14 cellular contexts compared by ENCODE assay signal in genomic region chr11:10476927-10477689, GRCh38. TPM values are rescaled to one million over a fixed set of nuclear protein-coding genes. Genes with fewer than 3 reads are reported as not detected.
DNase-seq lines count a peak whose midpoint lies in the region; ATAC-seq lines count a peak whose summit lies in the region.
"Had no signal": no experiment of that assay in that cellular context is flagged by ENCODE, and none has a peak within 500 bp of the region (broad histone marks: within the 10 kb centered on the region; RNA-seq: fewer than 3 reads in every experiment).

No MANE protein-coding gene starts in this region.

- H3K27me3 ChIP-seq in CD4-positive, CD25-positive, alpha-beta regulatory T cell (ENCODE audit: control insufficient read depth, insufficient read depth, low read length) = no peaks in the 10 kb centered on the region
- H3K27me3 ChIP-seq in naive thymus-derived CD4-positive, alpha-beta T cell (ENCODE audit: control insufficient read depth in 2 of 2, insufficient read depth in 2 of 2, low read length in 2 of 2) = no peaks in the 10 kb centered on the region
- H3K27me3 ChIP-seq: tibial artery had no signal

- H3K4me3 ChIP-seq in CD4-positive, CD25-positive, alpha-beta regulatory T cell (ENCODE audit: low read depth, low read length) = no peak overlapping the region
- H3K4me3 ChIP-seq in naive thymus-derived CD4-positive, alpha-beta T cell (ENCODE audit: low read length) = no peak overlapping the region
- H3K4me3 ChIP-seq: PC-9, tibial artery had no signal

- DNase-seq in DMS79 treated with DMSO at 0.1 percent for 48 hours (lab: John Stamatoyannopoulos, UW) (peak; percentile 16), DMS79 (lab: John Stamatoyannopoulos, UW) (no peak), iPS-NIHi11 (ENCODE audit: low spot score) (no peak), midbrain (lab: John Stamatoyannopoulos, UW) (no peak)
- no peak for DNase-seq in CD4-positive, CD25-positive, alpha-beta regulatory T cell
- no peak for DNase-seq in naive thymus-derived CD4-positive, alpha-beta T cell
- DNase-seq: 8988T; activated CD8-positive, alpha-beta memory T cell treated with anti-CD3 and anti-CD28 coated beads for 24 hours; NCI-H446 treated with DMSO at 0.1 percent for 48 hours; PC-9 had no signal

- ATAC-seq in CD4-positive, CD25-positive, alpha-beta regulatory T cell (ENCODE audit: low read depth in 2 of 2) = no peak
- peak; percentile 38 for ATAC-seq in activated T-helper 17 cell treated with anti-CD3 and anti-CD28 coated beads, Interleukin-2, amount 50 U/mL, for 72 hours (replicated peaks)
- no peak for ATAC-seq in naive thymus-derived CD4-positive, alpha-beta T cell
- no peak for ATAC-seq in GM21717 (IDR thresholded peaks at IDR 0.05; ENCODE audit: unreplicated experiment)
- ATAC-seq: SK-N-SH treated with all-trans-retinoic acid at 6 μM for 48 hours had no signal

- CTCF ChIA-PET in naive thymus-derived CD4-positive, alpha-beta T cell (lab: Charles Lee) = interaction anchor here (0.6 kb wide), 1 partner anchor 230 kb away, joined by 3 read pairs; no protein-coding TSS in a partner anchor

- no peaks in the 10 kb centered on the region for H3K4me1 ChIP-seq in CD4-positive, CD25-positive, alpha-beta regulatory T cell (ENCODE audit: control insufficient read depth, insufficient read depth, low read length, poor library complexity, severe bottlenecking)
- no peaks in the 10 kb centered on the region for H3K4me1 ChIP-seq in naive thymus-derived CD4-positive, alpha-beta T cell (ENCODE audit: control insufficient read depth in 2 of 2, insufficient read depth in 2 of 2, low read length in 2 of 2)
- H3K4me1 ChIP-seq: tibial artery had no signal

- peaks cover 25% of the 10 kb centered on the region for H3K36me3 Mint-ChIP-seq in CD4-positive, CD25-positive, alpha-beta regulatory T cell
- no peaks in the 10 kb centered on the region for H3K36me3 Mint-ChIP-seq in activated T-helper 17 cell treated with anti-CD3 and anti-CD28 coated beads, Interleukin-2, amount 50 U/mL, for 72 hours (ENCODE audit: low read depth)
- H3K36me3 Mint-ChIP-seq in naive thymus-derived CD4-positive, alpha-beta T cell = peaks cover 4 to 37% (median 9%) of the 10 kb centered on the region in 5 donors

- H3K27me3 Mint-ChIP-seq in CD4-positive, CD25-positive, alpha-beta regulatory T cell = no peaks in the 10 kb centered on the region
- no peaks in the 10 kb centered on the region for H3K27me3 Mint-ChIP-seq in activated T-helper 17 cell treated with anti-CD3 and anti-CD28 coated beads, Interleukin-2, amount 50 U/mL, for 72 hours
- no peaks in the 10 kb centered on the region for H3K27me3 Mint-ChIP-seq in naive thymus-derived CD4-positive, alpha-beta T cell

- H3K4me3 Mint-ChIP-seq in CD4-positive, CD25-positive, alpha-beta regulatory T cell = no peak overlapping the region
- H3K4me3 Mint-ChIP-seq in activated T-helper 17 cell treated with anti-CD3 and anti-CD28 coated beads, Interleukin-2, amount 50 U/mL, for 72 hours = peak overlapping the region; percentile 10
- H3K4me3 Mint-ChIP-seq in naive thymus-derived CD4-positive, alpha-beta T cell = no peak overlapping the region

- no peaks in the 10 kb centered on the region for H3K9me3 ChIP-seq in CD4-positive, CD25-positive, alpha-beta regulatory T cell (ENCODE audit: control insufficient read depth in 2 of 2, low read length in 2 of 2)
- H3K9me3 ChIP-seq in naive thymus-derived CD4-positive, alpha-beta T cell (ENCODE audit: control insufficient read depth in 2 of 3, low read length in 3 of 3) = no peaks in the 10 kb centered on the region
- H3K9me3 ChIP-seq: tibial artery had no signal

- intact Hi-C loops in naive thymus-derived CD4-positive, alpha-beta T cell (cut with micrococcal nuclease) = loop anchor here in 1 of 2 donors (5.0 kb wide), 1 partner anchor 65 kb away; no protein-coding TSS in a partner anchor

- POLR2A ChIA-PET in naive thymus-derived CD4-positive, alpha-beta T cell (lab: Charles Lee) = no interaction called here

- peaks cover 49% of the 10 kb centered on the region for H3K36me3 ChIP-seq in CD4-positive, CD25-positive, alpha-beta regulatory T cell (ENCODE audit: control insufficient read depth, insufficient read depth, low read length)
- H3K36me3 ChIP-seq in naive thymus-derived CD4-positive, alpha-beta T cell (ENCODE audit: control insufficient read depth in 2 of 3, insufficient read depth in 3 of 3, low read length in 3 of 3) = peaks cover 0 to 80% (median 4%) of the 10 kb centered on the region in 3 experiments
- H3K36me3 ChIP-seq: tibial artery had no signal

- H3K9me3 Mint-ChIP-seq in CD4-positive, CD25-positive, alpha-beta regulatory T cell = no peaks in the 10 kb centered on the region
- no peaks in the 10 kb centered on the region for H3K9me3 Mint-ChIP-seq in activated T-helper 17 cell treated with anti-CD3 and anti-CD28 coated beads, Interleukin-2, amount 50 U/mL, for 72 hours
- no peaks in the 10 kb centered on the region for H3K9me3 Mint-ChIP-seq in naive thymus-derived CD4-positive, alpha-beta T cell

- H3K27ac ChIP-seq in CD4-positive, CD25-positive, alpha-beta regulatory T cell (ENCODE audit: insufficient read depth, low read length, poor library complexity, severe bottlenecking) = peak overlapping the region; percentile 5
- peak overlapping the region; percentile 19 for H3K27ac ChIP-seq in naive thymus-derived CD4-positive, alpha-beta T cell (ENCODE audit: low read depth, low read length)
- H3K27ac ChIP-seq: PC-9, tibial artery had no signal

- H3K27ac Mint-ChIP-seq in CD4-positive, CD25-positive, alpha-beta regulatory T cell = peak overlapping the region in 2 of 3 donors; percentile 67 to 78
- H3K27ac Mint-ChIP-seq in activated T-helper 17 cell treated with anti-CD3 and anti-CD28 coated beads, Interleukin-2, amount 50 U/mL, for 72 hours = peak overlapping the region; percentile 77
- H3K27ac Mint-ChIP-seq in naive thymus-derived CD4-positive, alpha-beta T cell = peak overlapping the region; percentile 21 to 80 (median 66)

- H3K4me1 Mint-ChIP-seq in CD4-positive, CD25-positive, alpha-beta regulatory T cell = peaks cover 0 to 26% (median 14%) of the 10 kb centered on the region in 4 donors
- H3K4me1 Mint-ChIP-seq in activated T-helper 17 cell treated with anti-CD3 and anti-CD28 coated beads, Interleukin-2, amount 50 U/mL, for 72 hours = peaks cover 44% of the 10 kb centered on the region
- peaks cover 8 to 51% (median 25%) of the 10 kb centered on the region in 7 donors for H3K4me1 Mint-ChIP-seq in naive thymus-derived CD4-positive, alpha-beta T cell

RNA-seq across cellular contexts. Expression of gene AMPD3, which starts 22.0 kb away (rescaled TPM):
- total RNA-seq in CD4-positive, CD25-positive, alpha-beta regulatory T cell = 19.7 TPM
- polyA plus RNA-seq in CD4-positive, CD25-positive, alpha-beta regulatory T cell = 10 to 100 TPM in 1 of 4 donors, 1 to 10 TPM in 3; 6.4 to 11.9 (median 7.3) TPM
- 100 to 1,000 TPM in 1 of 2 donors, 10 to 100 TPM in 1; 30.6 to 179 TPM for total RNA-seq in activated T-helper 17 cell treated with anti-CD3 and anti-CD28 coated beads, Interleukin-2, amount 50 U/mL, for 72 hours
- total RNA-seq in naive thymus-derived CD4-positive, alpha-beta T cell = 10 to 100 TPM; 23.9 to 35.1 (median 30.4) TPM
- 10 to 100 TPM; 12.9 to 17.8 TPM for polyA plus RNA-seq in naive thymus-derived CD4-positive, alpha-beta T cell
